In genomic region chr14:105423488-105424195, GRCh38 we compare ENCODE assay signal across 18 cellular contexts. TPM values are rescaled to one million over a fixed set of nuclear protein-coding genes. Genes with fewer than 3 reads are reported as not detected.
A peak's percentile ranks its signal among the peaks of the same experiment; 100 is the strongest.
DNase-seq lines count a peak whose midpoint lies in the region; ATAC-seq, FAIRE-seq and TF ChIP-seq lines count a peak whose summit lies in the region.
"Had no signal": no experiment of that assay in that cellular context is flagged by ENCODE, and none has a peak within 500 bp of the region (broad histone marks: within the 10 kb centered on the region; RNA-seq: fewer than 3 reads in every experiment).

No MANE protein-coding gene starts in this region.

- no peak overlapping the region for H3K4ac ChIP-seq in H1 (replicated peaks; ENCODE audit: insufficient read length, low read depth, low read length)

- no peak for TF ChIP-seq POLR2A in H1 (IDR thresholded peaks at IDR 0.05; ENCODE audit: control extremely low read depth in 1 of 2, low read depth in 2 of 2, low read length in 2 of 2)

- no peak overlapping the region for H2BK15ac ChIP-seq in H1 (ENCODE audit: low read length)

- FAIRE-seq in H1 (lab: Jason Lieb, UNC) = no peak
- FAIRE-seq: HTR-8/SVneo, RCC 7860 had no signal

- intact Hi-C loops in left ventricle myocardium inferior (cut with micrococcal nuclease) = no loop called here
- intact Hi-C loops in Right ventricle myocardium superior (cut with DNase I) = no loop called here

- H3F3A ChIP-seq in Loucy (ENCODE audit: low read depth) = no peaks in the 10 kb centered on the region

- H3K9ac ChIP-seq in Loucy (ENCODE audit: low read depth, low read length, poor library complexity, severe bottlenecking) (no peak overlapping the region), H1 (replicated peaks in 1 of 4; ENCODE audit: extremely low read depth in 1 of 4, low read depth in 3 of 4, low read length in 3 of 4) (no peak overlapping the region)

- POLR2A ChIA-PET in H1 (lab: Charles Lee; ENCODE audit: partially characterized antibody) = interaction anchor here (0.6 to 5.2 kb wide), 4 partner anchors 10 to 42 kb away, joined by 3 to 43 read pairs (median 3); no protein-coding TSS in a partner anchor

- no peak overlapping the region for H3K18ac ChIP-seq in H1 (ENCODE audit: extremely low read depth, low read length)

- H3K4me1 ChIP-seq in left ventricle myocardium inferior (peaks cover 55% of the 10 kb centered on the region), Loucy (ENCODE audit: insufficient read depth, low read length, poor library complexity, severe bottlenecking) (peaks cover 29% of the 10 kb centered on the region), H1 (replicated peaks in 1 of 4; ENCODE audit: control insufficient read depth in 3 of 4, insufficient read depth in 4 of 4, low read length in 3 of 4) (peaks cover 0 to 26% (median 20%) of the 10 kb centered on the region in 4 experiments; a peak in 5 of 7 replicates), osteoblast (ENCODE audit: insufficient read depth, low read length) (peaks cover 19% of the 10 kb centered on the region)

- H3K4me2 ChIP-seq in Loucy (ENCODE audit: low read depth, low read length, poor library complexity, severe bottlenecking) (peak overlapping the region; percentile 100), H1 (ENCODE audit: insufficient read depth in 1 of 2, low read depth in 2 of 2, low read length in 2 of 2) (no peak overlapping the region), osteoblast (ENCODE audit: insufficient read depth, low read length) (no peak overlapping the region)

- H3K27me3 Mint-ChIP-seq in HFFc6 (ENCODE audit: insufficient read depth) = no peaks in the 10 kb centered on the region

- H2BK120ac ChIP-seq in H1 (replicated peaks; ENCODE audit: low read depth, low read length) = no peak overlapping the region

- H3K36me3 Mint-ChIP-seq in HFFc6 (ENCODE audit: low read depth) = peaks cover 11% of the 10 kb centered on the region

- no peak for TF ChIP-seq EP300 in H1 (IDR thresholded peaks at IDR 0.05; ENCODE audit: borderline replicate concordance in 1 of 2, low read depth in 2 of 2, low read length in 2 of 2)

- no peak overlapping the region for H3K14ac ChIP-seq in H1 (ENCODE audit: insufficient read length)

- H3K23me2 ChIP-seq in H1 (ENCODE audit: low read depth, low read length) = peaks cover 7% of the 10 kb centered on the region

- H4K5ac ChIP-seq in H1 (ENCODE audit: insufficient read length, low read depth, low read length) = no peak overlapping the region

- no peak overlapping the region for H3K27ac Mint-ChIP-seq in HFFc6

- no peak overlapping the region for H4K91ac ChIP-seq in H1 (replicated peaks; ENCODE audit: insufficient read length, low read length)

- H3K56ac ChIP-seq in H1 (replicated peaks; ENCODE audit: insufficient read length, low read depth, low read length) = no peak overlapping the region

- no peak overlapping the region for H3K4me3 Mint-ChIP-seq in HFFc6

- H3K23ac ChIP-seq in H1 (ENCODE audit: insufficient read length) = no peak overlapping the region

- H3K27me3 ChIP-seq in left ventricle myocardium inferior (ENCODE audit: low read depth) (no peaks in the 10 kb centered on the region), Loucy (ENCODE audit: insufficient read depth, low read length, poor library complexity, severe bottlenecking) (no peaks in the 10 kb centered on the region), H1 (replicated peaks in 1 of 4; ENCODE audit: control insufficient read depth in 3 of 4, extremely low read depth in 1 of 4, insufficient read depth in 3 of 4, low read length in 3 of 4) (no peaks in the 10 kb centered on the region; a peak in 2 of 7 replicates), osteoblast (ENCODE audit: insufficient read depth, low read length) (no peaks in the 10 kb centered on the region)

- no peak overlapping the region for H2BK12ac ChIP-seq in H1 (ENCODE audit: low read depth, low read length)

- no peak overlapping the region for H2BK20ac ChIP-seq in H1 (ENCODE audit: low read length)

- DNase-seq in left ventricle myocardium inferior = no peak
- DNase-seq in Right ventricle myocardium superior = no peak
- DNase-seq in H1 (ENCODE audit: low read depth in 1 of 2, low spot score in 2 of 2) = no peak
- DNase-seq in osteoblast (ENCODE audit: insufficient read length, low spot score, missing footprints) = peak; percentile 72
- DNase-seq in NCI-H1694 treated with DMSO at 0.1 percent for 48 hours (lab: John Stamatoyannopoulos, UW) = no peak
- DNase-seq in HFFc6 = no peak
- DNase-seq: DMS53, HCEC 1CT, NCI-H1105 treated with DMSO at 0.1 percent for 48 hours, NCI-H187, NCI-H345, NCI-H526 treated with DMSO at 0.1 percent for 48 hours, SIG-M5 had no signal

- H3K9me3 ChIP-seq in left ventricle myocardium inferior (replicated peaks) (peaks cover 6% of the 10 kb centered on the region), Loucy (ENCODE audit: insufficient read depth, low read depth, low read length) (no peaks in the 10 kb centered on the region), H1 (ENCODE audit: insufficient read depth in 2 of 2, low read depth in 1 of 2, low read length in 1 of 2) (no peaks in the 10 kb centered on the region), osteoblast (ENCODE audit: low read depth, low read length) (no peaks in the 10 kb centered on the region)

- WGBS in H1 (ENCODE audit: extremely low coverage in 1 of 2, insufficient coverage in 1 of 2, insufficient read length in 1 of 2, insufficient replicate concordance in 2 of 2, low coverage in 1 of 2, low lambda C conversion rate in 2 of 2, missing lambda C conversion rate in 1 of 2), 2 experiments = 95% methylated on average over 21 of the region's 21 CpGs; no CpG with 5 or more reads in 1 of the 2 experiments

- no peak for TF ChIP-seq CTCF in left ventricle myocardium inferior (IDR thresholded peaks at IDR 0.05; ENCODE audit: borderline replicate concordance)
- TF ChIP-seq CTCF in Loucy (conservative IDR thresholded peaks at IDR 0.05; ENCODE audit: low read length) = no peak
- TF ChIP-seq CTCF in H1 (IDR thresholded peaks at IDR 0.05; ENCODE audit: control extremely low read depth in 1 of 3, insufficient read depth in 1 of 3, low read depth in 1 of 3, low read length in 3 of 3) = no peak
- no peak for TF ChIP-seq CTCF in osteoblast (IDR thresholded peaks at IDR 0.05; ENCODE audit: extremely low read depth, low read depth, low read length)
- no peak for TF ChIP-seq CTCF in HFFc6 (IDR thresholded peaks at IDR 0.05)

- H3K27ac ChIP-seq in left ventricle myocardium inferior (replicated peaks) (peak overlapping the region; percentile 87), H1 (ENCODE audit: low read depth, low read length) (no peak overlapping the region), osteoblast (ENCODE audit: low read depth, low read length) (no peak overlapping the region)
- H3K27ac ChIP-seq: HL-60 had no signal

- peaks cover 28% of the 10 kb centered on the region for H3K79me1 ChIP-seq in H1 (ENCODE audit: low read depth, low read length)

- 0 out of 2 replicates have a peak, but pooled peaks cover 4% of the 10 kb centered on the region for H3K9me3 Mint-ChIP-seq in HFFc6

- H4K20me1 ChIP-seq in Loucy (ENCODE audit: insufficient read depth, low read length, poor library complexity, severe bottlenecking) (peaks cover 76% of the 10 kb centered on the region), H1 (replicated peaks in 1 of 2; ENCODE audit: control insufficient read depth in 1 of 2, insufficient read depth in 2 of 2, low read length in 2 of 2) (peaks cover 44 to 46% of the 10 kb centered on the region in 2 experiments), osteoblast (ENCODE audit: insufficient read depth, low read length) (peaks cover 49% of the 10 kb centered on the region)

- H4K8ac ChIP-seq in H1 (ENCODE audit: extremely low read depth, insufficient read depth, low read length) = 0 out of 2 replicates have a peak overlapping the region, but pooled peaks have one; percentile 14

- H3K4me3 ChIP-seq in left ventricle myocardium inferior = no peak overlapping the region
- H3K4me3 ChIP-seq in Loucy (ENCODE audit: low read length, poor library complexity, severe bottlenecking) = peak overlapping the region; percentile 25
- H3K4me3 ChIP-seq in H1 (ENCODE audit: extremely low read depth in 1 of 4, insufficient read depth in 2 of 4, low read depth in 3 of 4, low read length in 4 of 4) = no peak overlapping the region
- no peak overlapping the region for H3K4me3 ChIP-seq in osteoblast (ENCODE audit: insufficient read depth, low read length)

- H3K4me1 Mint-ChIP-seq in HFFc6 (ENCODE audit: low read depth) = peaks cover 20% of the 10 kb centered on the region

- H2AK5ac ChIP-seq in H1 (ENCODE audit: low read depth, low read length) = no peak overlapping the region

- CTCF ChIA-PET in H1 (lab: Charles Lee; ENCODE audit: partially characterized antibody) = interaction anchor here (0.6 to 2.1 kb wide), 6 partner anchors 26 to 511 kb away, joined by 3 to 6 read pairs (median 4); no protein-coding TSS in a partner anchor

- H3K79me2 ChIP-seq in Loucy (ENCODE audit: insufficient read depth, low read length) = peaks cover 94% of the 10 kb centered on the region
- peaks cover 31 to 89% of the 10 kb centered on the region in 2 experiments; a peak in 3 of 4 replicates for H3K79me2 ChIP-seq in H1 (ENCODE audit: control insufficient read depth in 1 of 2, insufficient read depth in 2 of 2, low read length in 2 of 2)
- H3K79me2 ChIP-seq in osteoblast (ENCODE audit: insufficient read depth, low read length) = peaks cover 85% of the 10 kb centered on the region

- H2AFZ ChIP-seq in Loucy (ENCODE audit: low read length) (no peak overlapping the region), H1 (ENCODE audit: low read length) (no peak overlapping the region), osteoblast (ENCODE audit: low read length) (no peak overlapping the region)

- H3K9me2 ChIP-seq in Loucy (replicated peaks; ENCODE audit: low read depth, low read length) = no peaks in the 10 kb centered on the region

- no peak for ATAC-seq in Right ventricle myocardium superior (ENCODE audit: poor library complexity)
- ATAC-seq in GM18520 (IDR thresholded peaks at IDR 0.05; ENCODE audit: unreplicated experiment) = no peak

- no peak overlapping the region for H2BK5ac ChIP-seq in H1 (ENCODE audit: low read depth, low read length)

- no peak for TF ChIP-seq RAD21 in H1 (IDR thresholded peaks at IDR 0.05 in 1 of 2, conservative IDR thresholded peaks at IDR 0.05 in 1 of 2; ENCODE audit: low read depth in 2 of 2, low read length in 2 of 2)

- H3K36me3 ChIP-seq in left ventricle myocardium inferior = peaks cover 6% of the 10 kb centered on the region
- H3K36me3 ChIP-seq in Loucy (ENCODE audit: insufficient read depth, low read length) = peaks cover 3% of the 10 kb centered on the region; the same call in 1 of the 2 replicates
- H3K36me3 ChIP-seq in H1 (ENCODE audit: control insufficient read depth in 2 of 4, insufficient read depth in 4 of 4, low read length in 3 of 4) = peaks cover 0 to 8% (median 2%) of the 10 kb centered on the region in 4 experiments; a peak in 3 of 8 replicates
- peaks cover 5% of the 10 kb centered on the region for H3K36me3 ChIP-seq in osteoblast (ENCODE audit: insufficient read depth, low read length)

RNA-seq across cellular contexts. Expression of gene MTA1, which starts 4.0 kb away (rescaled TPM):
- total RNA-seq in left ventricle myocardium inferior (192 TPM), Right ventricle myocardium superior (191 TPM), osteoblast (60.4 TPM in 2 replicates)
- 217 and 221 TPM in 2 replicates for total RNA-seq in H1 (2021; fragmentation: NEBNext Ultra II Directional; extraction: Animal tissue kit (Norgen Biotek cat#: 25700))
- polyA plus RNA-seq in H1 (2011; rRNA removed) = 73.9 and 159 TPM in 2 replicates
- 107 TPM for polyA plus RNA-seq in H1 (2011; cell fraction: cytosol; rRNA removed)
- 578 TPM for polyA plus RNA-seq in H1 (2011; cell fraction: nucleus; rRNA removed)
- 172 to 212 TPM (median 181 TPM) in 4 replicates for polyA plus RNA-seq in H1 (2012, experiment 1 of 2)
- polyA plus RNA-seq in H1 (2012, experiment 2 of 2) = 113 TPM
- polyA plus RNA-seq in H1 (2013, experiment 1 of 2) = 173 TPM
- polyA plus RNA-seq in H1 (2013, experiment 2 of 2) = 167 TPM
- polyA minus RNA-seq in H1 (2011; rRNA and poly(A)+ RNA removed) = 58.7 and 60.2 TPM in 2 replicates
- polyA minus RNA-seq in H1 (2011; cell fraction: cytosol; rRNA and poly(A)+ RNA removed) = 171 TPM
- polyA minus RNA-seq in H1 (2011; cell fraction: nucleus; rRNA and poly(A)+ RNA removed) = 231 TPM
- total RNA-seq in HFFc6 (2021; fragmentation: NEBNext Ultra II Directional; extraction: Animal tissue kit (Norgen Biotek cat#: 25700)) = 10 to 100 TPM; 67.5 to 71.3 (median 69.2) TPM

RNA-seq across cellular contexts. Expression of gene TEX22, which starts 25.3 kb away (rescaled TPM):
- total RNA-seq in left ventricle myocardium inferior (0.99 TPM), Right ventricle myocardium superior (1.9 TPM), osteoblast (under 0.01 and 0.29 TPM in 2 replicates)
- 0.39 and 0.82 TPM in 2 replicates for total RNA-seq in H1 (2021; fragmentation: NEBNext Ultra II Directional; extraction: Animal tissue kit (Norgen Biotek cat#: 25700))
- 0.24 and 0.67 TPM in 2 replicates for polyA plus RNA-seq in H1 (2011; rRNA removed)
- 0.70 TPM for polyA plus RNA-seq in H1 (2011; cell fraction: cytosol; rRNA removed)
- polyA plus RNA-seq in H1 (2011; cell fraction: nucleus; rRNA removed) = 5.9 TPM
- polyA plus RNA-seq in H1 (2012, experiment 1 of 2) = 0.28 to 0.54 TPM (median 0.42 TPM) in 4 replicates
- polyA plus RNA-seq in H1 (2012, experiment 2 of 2) = 0.05 TPM
- polyA plus RNA-seq in H1 (2013, experiment 1 of 2) = 0.14 TPM
- 0.07 TPM for polyA plus RNA-seq in H1 (2013, experiment 2 of 2)
- polyA minus RNA-seq in H1 (2011; rRNA and poly(A)+ RNA removed) = 0.10 and 0.16 TPM in 2 replicates
- not detected for polyA minus RNA-seq in H1 (2011; cell fraction: cytosol; rRNA and poly(A)+ RNA removed)
- 1.5 TPM for polyA minus RNA-seq in H1 (2011; cell fraction: nucleus; rRNA and poly(A)+ RNA removed)
- 1 to 10 TPM in 2 of 6 experiments, under 1 TPM in 4; 0.34 to 2.1 (median 0.76) TPM for total RNA-seq in HFFc6 (2021; fragmentation: NEBNext Ultra II Directional; extraction: Animal tissue kit (Norgen Biotek cat#: 25700))

RNA-seq across cellular contexts. Expression of gene CRIP2, which starts 51.0 kb away (rescaled TPM):
- total RNA-seq in left ventricle myocardium inferior = 1,068 TPM
- total RNA-seq in Right ventricle myocardium superior = 1,011 TPM
- 4.0 and 4.2 TPM in 2 replicates for total RNA-seq in H1 (2021; fragmentation: NEBNext Ultra II Directional; extraction: Animal tissue kit (Norgen Biotek cat#: 25700))
- 13.5 and 28.4 TPM in 2 replicates for polyA plus RNA-seq in H1 (2011; rRNA removed)
- polyA plus RNA-seq in H1 (2011; cell fraction: cytosol; rRNA removed) = 11.7 TPM
- 18.2 TPM for polyA plus RNA-seq in H1 (2011; cell fraction: nucleus; rRNA removed)
- 6.1 to 9.1 TPM (median 7.6 TPM) in 4 replicates for polyA plus RNA-seq in H1 (2012, experiment 1 of 2)
- 5.1 TPM for polyA plus RNA-seq in H1 (2012, experiment 2 of 2)
- 6.7 TPM for polyA plus RNA-seq in H1 (2013, experiment 1 of 2)
- 7.7 TPM for polyA plus RNA-seq in H1 (2013, experiment 2 of 2)
- 0.76 and 0.83 TPM in 2 replicates for polyA minus RNA-seq in H1 (2011; rRNA and poly(A)+ RNA removed)
- polyA minus RNA-seq in H1 (2011; cell fraction: cytosol; rRNA and poly(A)+ RNA removed) = 3.4 TPM
- polyA minus RNA-seq in H1 (2011; cell fraction: nucleus; rRNA and poly(A)+ RNA removed) = 3.5 TPM
- total RNA-seq in osteoblast = 31.5 and 43.8 TPM in 2 replicates
- total RNA-seq in HFFc6 (2021; fragmentation: NEBNext Ultra II Directional; extraction: Animal tissue kit (Norgen Biotek cat#: 25700)) = 10 to 100 TPM in 4 of 6 experiments, 1 to 10 TPM in 2; 6.9 to 22.4 (median 21.0) TPM

Comparison
In these comparisons a context has a peak if more than half of its experiments do, and no peak if none do; other contexts are left out.
1. RNA of gene CRIP2, which starts 51.0 kb away (total RNA-seq): 1,068 TPM in left ventricle myocardium inferior (single experiment) and 1,011 TPM in Right ventricle myocardium superior (single experiment); 31.5 to 43.8 TPM in osteoblast, 6.9 to 22.4 TPM in HFFc6 and 4.0 to 4.2 TPM in H1; every median in the first group is over 10 times any median in the second.